In genomic region chr12:3975652-3976051, GRCh38 we compare ENCODE assay signal across 18 cellular contexts.
DNase-seq lines count a peak whose midpoint lies in the region; ATAC-seq and TF ChIP-seq lines count a peak whose summit lies in the region.
"Had no signal": no experiment of that assay in that cellular context is flagged by ENCODE, and none has a peak within 500 bp of the region (broad histone marks: within the 10 kb centered on the region; RNA-seq: fewer than 3 reads in every experiment).

No MANE protein-coding gene starts in this region.

- H3K4me3 ChIP-seq in CD8-positive, alpha-beta T cell (ENCODE audit: low read depth, low read length), result no peak overlapping the region
- H3K4me3 ChIP-seq: GM23248 had no signal

- intact Hi-C loops in activated CD4-positive, alpha-beta T cell treated with anti-CD3 and anti-CD28 coated beads, Interleukin-2, amount 10 ng/mL, durations not matched to agents 24 days and 14 days (cut with micrococcal nuclease), result loop anchor here (1.0 to 10.0 kb wide), 3 partner anchors 13 to 298 kb away; partner anchors contain the start of gene CCND2
- intact Hi-C loops in CD8-positive, alpha-beta T cell (cut with DNase I, micrococcal nuclease), result loop anchor here in 1 of 2 experiments (1.0 to 5.0 kb wide), 2 partner anchors 13 to 57 kb away; no protein-coding TSS in a partner anchor

- H3K27ac Mint-ChIP-seq in activated CD4-positive, alpha-beta T cell treated with anti-CD3 and anti-CD28 coated beads, Interleukin-2, amount 10 ng/mL, durations not matched to agents 24 days and 14 days, result peak overlapping the region; percentile 11
- peak overlapping the region; percentile 80 for H3K27ac Mint-ChIP-seq in CD8-positive, alpha-beta T cell
- H3K27ac Mint-ChIP-seq in activated naive CD8-positive, alpha-beta T cell, result peak overlapping the region; percentile 87
- H3K27ac Mint-ChIP-seq in naive thymus-derived CD8-positive, alpha-beta T cell, result peak overlapping the region; percentile 79 to 95 (median 88)

- no peak overlapping the region for H3K27ac ChIP-seq in CD8-positive, alpha-beta T cell (ENCODE audit: low read depth, low read length)
- no peak overlapping the region for H3K27ac ChIP-seq in RWPE1
- H3K27ac ChIP-seq: GM23248 had no signal

- no peaks in the 10 kb centered on the region for H3K36me3 ChIP-seq in CD8-positive, alpha-beta T cell (ENCODE audit: insufficient read depth, low read length)
- H3K36me3 ChIP-seq: BE2C had no signal

- DNase-seq in activated CD4-positive, alpha-beta T cell treated with anti-CD3 and anti-CD28 coated beads, Interleukin-2, amount 10 ng/mL, durations not matched to agents 24 days and 14 days, result no peak
- no peak for DNase-seq in activated CD4-positive, alpha-beta T cell treated with anti-CD3 and anti-CD28 coated beads for 1 hour
- no peak for DNase-seq in CD8-positive, alpha-beta T cell
- no peak for DNase-seq in naive thymus-derived CD8-positive, alpha-beta T cell
- DNase-seq in SIG-M5 (lab: John Stamatoyannopoulos, UW) (no peak), RWPE1 (ENCODE audit: low spot score) (no peak), NCI-H1105 treated with DMSO at 0.1 percent for 48 hours (lab: John Stamatoyannopoulos, UW) (no peak)
- DNase-seq: 8988T, BE2C, DND-41, GDM1, GM23248, HCEC 1CT, NCI-H1436, NCI-H2029, NCI-H2171 treated with DMSO at 0.1 percent for 48 hours, NCI-H446 treated with DMSO at 0.1 percent for 48 hours had no signal

- H3K9me3 Mint-ChIP-seq in activated CD4-positive, alpha-beta T cell treated with anti-CD3 and anti-CD28 coated beads, Interleukin-2, amount 10 ng/mL, durations not matched to agents 24 days and 14 days, result no peaks in the 10 kb centered on the region
- no peaks in the 10 kb centered on the region for H3K9me3 Mint-ChIP-seq in CD8-positive, alpha-beta T cell
- H3K9me3 Mint-ChIP-seq in activated naive CD8-positive, alpha-beta T cell (ENCODE audit: low read depth), result no peaks in the 10 kb centered on the region
- H3K9me3 Mint-ChIP-seq in naive thymus-derived CD8-positive, alpha-beta T cell, result peaks cover 0 to 2% (median 0%) of the 10 kb centered on the region in 9 donors

- POLR2A ChIA-PET in CD8-positive, alpha-beta T cell (lab: Charles Lee), result interaction anchor here (1.0 to 5.3 kb wide), 5 partner anchors 13 to 301 kb away, joined by 3 to 33 read pairs (median 4); no protein-coding TSS in a partner anchor
- POLR2A ChIA-PET in naive thymus-derived CD8-positive, alpha-beta T cell (lab: Charles Lee), result interaction anchor here (0.8 to 10.3 kb wide), 7 partner anchors 13 to 298 kb away, joined by 3 to 152 read pairs (median 4); partner anchors contain the start of gene CCND2
- POLR2A ChIA-PET in RWPE1 (lab: Yijun Ruan, JAX; ENCODE audit: low non-redundant PET), result no interaction called here

- CTCF ChIA-PET in CD8-positive, alpha-beta T cell (lab: Charles Lee), result interaction anchor here (0.7 to 6.6 kb wide), 5 partner anchors 13 to 90 kb away, joined by 3 to 57 read pairs (median 4); no protein-coding TSS in a partner anchor
- CTCF ChIA-PET in RWPE1 (lab: Yijun Ruan, JAX), result no interaction called here

- H3K36me3 Mint-ChIP-seq in activated CD4-positive, alpha-beta T cell treated with anti-CD3 and anti-CD28 coated beads, Interleukin-2, amount 10 ng/mL, durations not matched to agents 24 days and 14 days (ENCODE audit: low read depth), result peaks cover 2% of the 10 kb centered on the region
- H3K36me3 Mint-ChIP-seq in CD8-positive, alpha-beta T cell, result no peaks in the 10 kb centered on the region
- H3K36me3 Mint-ChIP-seq in activated naive CD8-positive, alpha-beta T cell, result no peaks in the 10 kb centered on the region
- H3K36me3 Mint-ChIP-seq in naive thymus-derived CD8-positive, alpha-beta T cell, result no peaks in the 10 kb centered on the region

- no peaks in the 10 kb centered on the region for H3K27me3 ChIP-seq in CD8-positive, alpha-beta T cell (ENCODE audit: insufficient read depth, low read length)

- no peak for TF ChIP-seq CTCF in CD8-positive, alpha-beta T cell (IDR thresholded peaks at IDR 0.05)
- TF ChIP-seq CTCF in RWPE1 (conservative IDR thresholded peaks at IDR 0.05; ENCODE audit: low read depth), result no peak

- no peaks in the 10 kb centered on the region for H3K9me3 ChIP-seq in CD8-positive, alpha-beta T cell (ENCODE audit: low read length)
- H3K9me3 ChIP-seq: BE2C had no signal

- peak overlapping the region; percentile 10 for H3K4me3 Mint-ChIP-seq in activated CD4-positive, alpha-beta T cell treated with anti-CD3 and anti-CD28 coated beads, Interleukin-2, amount 10 ng/mL, durations not matched to agents 24 days and 14 days
- no peak overlapping the region for H3K4me3 Mint-ChIP-seq in CD8-positive, alpha-beta T cell
- peak overlapping the region; percentile 42 for H3K4me3 Mint-ChIP-seq in activated naive CD8-positive, alpha-beta T cell
- H3K4me3 Mint-ChIP-seq in naive thymus-derived CD8-positive, alpha-beta T cell, result peak overlapping the region in 7 of 10 donors; percentile 0 to 62 (median 44)

- ATAC-seq in CD8-positive, alpha-beta T cell, result no peak
- no peak for ATAC-seq in naive thymus-derived CD8-positive, alpha-beta T cell

- H3K4me1 Mint-ChIP-seq in activated CD4-positive, alpha-beta T cell treated with anti-CD3 and anti-CD28 coated beads, Interleukin-2, amount 10 ng/mL, durations not matched to agents 24 days and 14 days, result peaks cover 52% of the 10 kb centered on the region
- H3K4me1 Mint-ChIP-seq in CD8-positive, alpha-beta T cell (ENCODE audit: low read depth), result peaks cover 79% of the 10 kb centered on the region
- peaks cover 87% of the 10 kb centered on the region for H3K4me1 Mint-ChIP-seq in activated naive CD8-positive, alpha-beta T cell (ENCODE audit: low read depth)
- H3K4me1 Mint-ChIP-seq in naive thymus-derived CD8-positive, alpha-beta T cell, result peaks cover 41 to 86% (median 78%) of the 10 kb centered on the region in 4 donors

- no peaks in the 10 kb centered on the region for H3K27me3 Mint-ChIP-seq in activated CD4-positive, alpha-beta T cell treated with anti-CD3 and anti-CD28 coated beads, Interleukin-2, amount 10 ng/mL, durations not matched to agents 24 days and 14 days
- H3K27me3 Mint-ChIP-seq in CD8-positive, alpha-beta T cell (ENCODE audit: low read depth), result no peaks in the 10 kb centered on the region
- no peaks in the 10 kb centered on the region for H3K27me3 Mint-ChIP-seq in activated naive CD8-positive, alpha-beta T cell
- no peaks in the 10 kb centered on the region for H3K27me3 Mint-ChIP-seq in naive thymus-derived CD8-positive, alpha-beta T cell

- peaks cover 66% of the 10 kb centered on the region for H3K4me1 ChIP-seq in CD8-positive, alpha-beta T cell (ENCODE audit: insufficient read depth, low read length)
- H3K4me1 ChIP-seq: BE2C had no signal

Comparison
In these comparisons a context has a peak if more than half of its experiments do, and no peak if none do; other contexts are left out.
1. H3K27ac Mint-ChIP-seq: peak in every context shown above with its lines; median percentile 88 in naive thymus-derived CD8-positive, alpha-beta T cell; 87 in activated naive CD8-positive, alpha-beta T cell; 80 in CD8-positive, alpha-beta T cell; 11 in activated CD4-positive, alpha-beta T cell treated with anti-CD3 and anti-CD28 coated beads, Interleukin-2, amount 10 ng/mL, durations not matched to agents 24 days and 14 days.